In genomic region chr2:9703701-9704221, GRCh38 we compare ENCODE assay signal across 8 cellular contexts.
A peak's percentile ranks its signal among the peaks of the same experiment; 100 is the strongest.
DNase-seq lines count a peak whose midpoint lies in the region; ATAC-seq and TF ChIP-seq lines count a peak whose summit lies in the region.

No MANE protein-coding gene starts in this region.

- H3K4me1 ChIP-seq in CD4-positive, alpha-beta memory T cell (ENCODE audit: insufficient read depth, low read length): peaks cover 52% of the 10 kb centered on the region
- H3K4me1 ChIP-seq in adipocyte (ENCODE audit: control insufficient read depth, insufficient read depth, low read length): peaks cover 10% of the 10 kb centered on the region

- CTCF ChIA-PET in CD4-positive, alpha-beta memory T cell (lab: Charles Lee; ENCODE audit: partially characterized antibody): interaction anchor here (0.6 to 2.1 kb wide), 9 partner anchors 8 to 146 kb away, joined by 3 to 12 read pairs (median 4); no protein-coding TSS in a partner anchor

- no peaks in the 10 kb centered on the region for H3K36me3 ChIP-seq in CD4-positive, alpha-beta memory T cell (ENCODE audit: insufficient read depth, low read length)
- H3K36me3 ChIP-seq in adipocyte (ENCODE audit: control insufficient read depth, insufficient read depth, low read length, severe bottlenecking): no peaks in the 10 kb centered on the region

- no peak overlapping the region for H3K9ac ChIP-seq in adipocyte (ENCODE audit: low read length)

- peak overlapping the region; percentile 88 for H3K27ac ChIP-seq in CD4-positive, alpha-beta memory T cell (ENCODE audit: low read depth, low read length)

- no peaks in the 10 kb centered on the region for H3K9me3 ChIP-seq in CD4-positive, alpha-beta memory T cell (ENCODE audit: control insufficient read depth in 1 of 2, low read length in 2 of 2)
- no peaks in the 10 kb centered on the region for H3K9me3 ChIP-seq in adipocyte (ENCODE audit: control insufficient read depth, low read length)

- H3K4me3 Mint-ChIP-seq in CD4-positive, alpha-beta memory T cell: peak overlapping the region in 6 of 8 donors; percentile 29 to 80 (median 55)
- no peak overlapping the region for H3K4me3 Mint-ChIP-seq in endothelial cell (ENCODE audit: unreplicated experiment)

- no peaks in the 10 kb centered on the region for H3K36me3 Mint-ChIP-seq in CD4-positive, alpha-beta memory T cell
- H3K36me3 Mint-ChIP-seq in endothelial cell (ENCODE audit: low read depth, unreplicated experiment): no peaks in the 10 kb centered on the region

- POLR2A ChIA-PET in CD4-positive, alpha-beta memory T cell (lab: Charles Lee; ENCODE audit: partially characterized antibody): interaction anchor here (0.9 to 3.7 kb wide), 19 partner anchors 9 to 230 kb away, joined by 3 to 43 read pairs (median 8); partner anchors contain the start of genes ADAM17 and YWHAQ

- DNase-seq in CD4-positive, alpha-beta memory T cell: peak in 1 of 5 donors; percentile 74
- DNase-seq in M059J (ENCODE audit: low read depth) (peak; percentile 98), adipocyte (ENCODE audit: low read depth) (peak; percentile 66), mucosa of gallbladder (ENCODE audit: low spot score) (peak; percentile 18), endothelial cell (ENCODE audit: low spot score) (no peak), NAMALWA (ENCODE audit: low spot score) (no peak), NCI-H1930 (lab: John Stamatoyannopoulos, UW) (no peak)

- H3K4me1 Mint-ChIP-seq in CD4-positive, alpha-beta memory T cell: peaks cover 33 to 81% (median 52%) of the 10 kb centered on the region in 4 donors
- H3K4me1 Mint-ChIP-seq in endothelial cell (ENCODE audit: unreplicated experiment): peaks cover 8% of the 10 kb centered on the region

- ATAC-seq in GM21526 (IDR thresholded peaks at IDR 0.05; ENCODE audit: low FRiP score, unreplicated experiment): no peak

- H3K4me3 ChIP-seq in CD4-positive, alpha-beta memory T cell (ENCODE audit: low read length in 2 of 2): no peak overlapping the region
- no peak overlapping the region for H3K4me3 ChIP-seq in adipocyte (ENCODE audit: low read length)

- peak overlapping the region; percentile 94 to 98 (median 97) for H3K27ac Mint-ChIP-seq in CD4-positive, alpha-beta memory T cell
- no peak overlapping the region for H3K27ac Mint-ChIP-seq in endothelial cell (ENCODE audit: unreplicated experiment)

- peaks cover 0 to 4% (median 0%) of the 10 kb centered on the region in 8 donors for H3K9me3 Mint-ChIP-seq in CD4-positive, alpha-beta memory T cell
- peaks cover 4% of the 10 kb centered on the region for H3K9me3 Mint-ChIP-seq in endothelial cell (ENCODE audit: unreplicated experiment)

- intact Hi-C loops in CD4-positive, alpha-beta memory T cell (cut with micrococcal nuclease): loop anchor here (1.0 to 5.0 kb wide), 4 partner anchors 34 to 146 kb away; partner anchors contain the start of genes ADAM17 and YWHAQ

- no peaks in the 10 kb centered on the region for H3K27me3 Mint-ChIP-seq in CD4-positive, alpha-beta memory T cell
- H3K27me3 Mint-ChIP-seq in endothelial cell (ENCODE audit: unreplicated experiment): peaks cover 7% of the 10 kb centered on the region

- no peaks in the 10 kb centered on the region for H3K27me3 ChIP-seq in CD4-positive, alpha-beta memory T cell (ENCODE audit: insufficient read depth, low read length)
- H3K27me3 ChIP-seq in adipocyte (replicated peaks; ENCODE audit: control insufficient read depth, insufficient read depth, low read length): no peaks in the 10 kb centered on the region

- TF ChIP-seq CTCF in endothelial cell (IDR thresholded peaks at IDR 0.05; ENCODE audit: unreplicated experiment): no peak

Comparison
In these comparisons a context has a peak if more than half of its experiments do, and no peak if none do; other contexts are left out.
1. DNase-seq: peak in M059J (single experiment), adipocyte (single experiment) and mucosa of gallbladder (single experiment); none in endothelial cell (single experiment), NAMALWA (single experiment) and NCI-H1930 (0 of 2).